ENCODE assay signal across 24 cellular contexts in the genomic region with DNA sequence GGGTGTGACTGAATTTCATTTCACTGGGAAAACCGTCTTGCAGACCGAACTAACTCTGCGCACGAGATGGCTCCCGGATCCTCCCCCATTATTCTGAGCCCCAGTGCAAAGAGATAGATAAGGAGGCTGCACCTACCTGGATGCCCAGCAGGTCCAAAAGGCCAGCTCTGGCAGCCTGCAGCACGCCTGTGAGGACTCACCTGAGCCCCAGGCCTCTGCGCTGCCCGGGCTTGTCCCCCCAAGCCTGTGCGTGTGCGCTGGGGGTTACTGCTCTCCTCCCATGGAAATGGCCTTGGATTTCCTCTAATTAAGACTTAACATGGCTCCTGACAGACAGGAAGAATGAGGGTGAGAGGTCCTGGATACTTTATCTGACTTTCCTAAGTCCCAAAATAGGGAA.
"Had no signal": no experiment of that assay in that cellular context is flagged by ENCODE, and none has a peak within 500 bp of the region (broad histone marks: within the 10 kb centered on the region; RNA-seq: fewer than 3 reads in every experiment).

No MANE protein-coding gene starts in this region.

- H3K4me1 ChIP-seq: body of pancreas had no signal

- H3K4me3 ChIP-seq: body of pancreas, esophagus squamous epithelium had no signal

- H3K36me3 ChIP-seq: esophagus squamous epithelium had no signal

- H3K4me1 Mint-ChIP-seq: activated naive CD4-positive, alpha-beta T cell treated with anti-CD3 and anti-CD28 coated beads, Interleukin-2, amount 10 ng/mL, durations not matched to agents 7 days and 5 days had no signal

- H3K27me3 Mint-ChIP-seq: activated B cell treated with CpG ODN at 0.5 μM for 24 hours; activated CD8-positive, alpha-beta T cell treated with anti-CD3 and anti-CD28 coated beads for 36 hours; activated naive CD4-positive, alpha-beta T cell treated with anti-CD3 and anti-CD28 coated beads, Interleukin-2, amount 10 ng/mL, durations not matched to agents 7 days and 5 days; activated naive CD8-positive, alpha-beta T cell; effector memory CD8-positive, alpha-beta T cell had no signal

- H3K9me3 ChIP-seq: body of pancreas, esophagus squamous epithelium had no signal

- FAIRE-seq: colon, frontal cortex had no signal

- H3K27me3 ChIP-seq: body of pancreas had no signal

- H3K27ac Mint-ChIP-seq: activated B cell treated with CpG ODN at 0.5 μM for 24 hours; activated CD8-positive, alpha-beta T cell treated with anti-CD3 and anti-CD28 coated beads for 36 hours; activated naive CD4-positive, alpha-beta T cell treated with anti-CD3 and anti-CD28 coated beads, Interleukin-2, amount 10 ng/mL, durations not matched to agents 7 days and 5 days; activated naive CD8-positive, alpha-beta T cell; activated T-helper 2 cell treated with anti-CD3 and anti-CD28 coated beads, Interferon-gamma antibody, Interleukin-2, Interleukin-4, amounts not matched to agents 10 μg/mL and 5 μg/mL and 100 μg/mL, durations not matched to agents 14 hours and 24 hours and 36 hours; effector memory CD8-positive, alpha-beta T cell had no signal

- H3K27ac ChIP-seq: body of pancreas, epithelial cell of prostate had no signal

- DNase-seq: activated B cell treated with CpG ODN at 0.5 μM for 24 hours; activated CD4-positive, alpha-beta T cell treated with anti-CD3 and anti-CD28 coated beads for 48 hours; activated CD4-positive, alpha-beta T cell treated with anti-CD3 and anti-CD28 coated beads, Interleukin-2, amount 50 U/mL, for 1 hour; activated CD4-positive, alpha-beta T cell treated with anti-CD3 and anti-CD28 coated beads, Interleukin-2, amount 50 U/mL, for 48 hours; activated CD8-positive, alpha-beta memory T cell treated with anti-CD3 and anti-CD28 coated beads for 24 hours; activated CD8-positive, alpha-beta T cell treated with anti-CD3 and anti-CD28 coated beads for 36 hours; activated effector memory CD4-positive, alpha-beta T cell treated with anti-CD3 and anti-CD28 coated beads, Interleukin-2, amount 50 U/mL, for 16 hours; activated naive CD4-positive, alpha-beta T cell treated with anti-CD3 and anti-CD28 coated beads, Interleukin-2, amount 10 ng/mL, durations not matched to agents 7 days and 5 days; activated T-cell treated with anti-CD3 and anti-CD28 coated beads, Interleukin-2, amount 50 U/mL, for 4 hours; amniotic stem cell; body of pancreas; caudate nucleus; cortex of kidney; dermis blood vessel endothelial cell; effector CD4-positive, alpha-beta T cell; effector memory CD8-positive, alpha-beta T cell; esophagus squamous epithelium; head of caudate nucleus; T-helper 2 cell had no signal

- H3K9me3 Mint-ChIP-seq: activated B cell treated with CpG ODN at 0.5 μM for 24 hours; activated CD8-positive, alpha-beta T cell treated with anti-CD3 and anti-CD28 coated beads for 36 hours; activated naive CD4-positive, alpha-beta T cell treated with anti-CD3 and anti-CD28 coated beads, Interleukin-2, amount 10 ng/mL, durations not matched to agents 7 days and 5 days; activated T-cell treated with anti-CD3 and anti-CD28 coated beads, Interleukin-2, amount 50 U/mL, for 4 hours; activated T-helper 2 cell treated with anti-CD3 and anti-CD28 coated beads, Interferon-gamma antibody, Interleukin-2, Interleukin-4, amounts not matched to agents 10 μg/mL and 5 μg/mL and 100 μg/mL, durations not matched to agents 14 hours and 24 hours and 36 hours; effector memory CD8-positive, alpha-beta T cell had no signal

- H3K4me3 Mint-ChIP-seq: activated B cell treated with CpG ODN at 0.5 μM for 24 hours; activated CD8-positive, alpha-beta T cell treated with anti-CD3 and anti-CD28 coated beads for 36 hours; activated naive CD4-positive, alpha-beta T cell treated with anti-CD3 and anti-CD28 coated beads, Interleukin-2, amount 10 ng/mL, durations not matched to agents 7 days and 5 days; activated naive CD8-positive, alpha-beta T cell; activated T-cell treated with anti-CD3 and anti-CD28 coated beads, Interleukin-2, amount 50 U/mL, for 4 hours; effector memory CD8-positive, alpha-beta T cell had no signal
